In the genomic region with DNA sequence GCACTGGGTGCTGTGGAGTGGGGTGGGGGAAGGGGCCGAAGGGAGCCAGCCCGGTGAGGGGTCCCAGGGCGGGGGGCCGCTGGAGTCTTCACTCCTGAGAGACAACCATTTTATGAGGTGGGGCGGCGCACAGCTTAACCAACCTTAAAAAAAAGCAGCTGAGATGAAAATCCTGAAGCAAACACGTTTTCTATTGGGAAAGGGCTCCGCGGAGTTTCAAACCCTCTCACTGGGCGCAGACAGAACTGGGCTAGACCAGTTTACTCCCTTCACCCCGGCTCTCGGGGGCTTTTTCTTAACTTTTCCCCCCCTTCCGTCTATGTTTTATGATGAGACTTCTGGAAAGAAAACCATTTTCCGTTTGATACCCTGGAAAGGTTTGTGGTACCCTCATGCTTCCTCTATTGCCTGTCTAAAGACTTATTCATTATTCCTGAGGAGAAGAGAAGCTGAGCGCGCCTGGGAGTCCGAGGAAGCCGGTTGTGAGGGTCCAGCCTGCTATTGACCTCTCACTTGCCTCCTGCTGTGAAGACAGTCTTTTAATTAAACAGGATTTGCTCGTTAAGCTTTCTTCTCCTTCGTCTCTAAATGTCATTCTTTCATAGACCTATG, we compare ENCODE assay signal across 8 cellular contexts. TPM values are rescaled to one million over a fixed set of nuclear protein-coding genes. Genes with fewer than 3 reads are reported as not detected.
DNase-seq lines count a peak whose midpoint lies in the region; ATAC-seq and TF ChIP-seq lines count a peak whose summit lies in the region.

No MANE protein-coding gene starts in this region.

- H3K79me2 ChIP-seq in PC-3 (ENCODE audit: low read length) = peaks cover 39% of the 10 kb centered on the region

- no peaks in the 10 kb centered on the region for H3K9me3 ChIP-seq in PC-3 (ENCODE audit: low read length)
- H3K9me3 ChIP-seq in esophagus squamous epithelium = no peaks in the 10 kb centered on the region
- H3K9me3 ChIP-seq in neutrophil = no peaks in the 10 kb centered on the region

- H4K20me1 ChIP-seq in PC-3 (ENCODE audit: low read length) = no peaks in the 10 kb centered on the region

- H3K4me1 Mint-ChIP-seq in activated naive CD8-positive, alpha-beta T cell (ENCODE audit: low read depth) = peaks cover 34% of the 10 kb centered on the region
- H3K4me1 Mint-ChIP-seq in activated naive CD8-positive, alpha-beta T cell treated with anti-CD3 and anti-CD28 coated beads for 36 hours = peaks cover 17% of the 10 kb centered on the region
- H3K4me1 Mint-ChIP-seq in activated CD4-positive, alpha-beta memory T cell treated with anti-CD3 and anti-CD28 coated beads, Interleukin-2, amount 10 ng/mL, durations not matched to agents 7 days and 5 days = peaks cover 25% of the 10 kb centered on the region

- peak overlapping the region; percentile 97 for H3K27ac Mint-ChIP-seq in activated naive CD8-positive, alpha-beta T cell
- H3K27ac Mint-ChIP-seq in activated naive CD8-positive, alpha-beta T cell treated with anti-CD3 and anti-CD28 coated beads for 36 hours = no peak overlapping the region
- H3K27ac Mint-ChIP-seq in activated CD4-positive, alpha-beta memory T cell treated with anti-CD3 and anti-CD28 coated beads, Interleukin-2, amount 10 ng/mL, durations not matched to agents 7 days and 5 days = no peak overlapping the region

- POLR2A ChIA-PET in PC-3 (lab: Charles Lee; ENCODE audit: unreplicated experiment) = interaction anchor here (0.6 to 0.7 kb wide), 2 partner anchors 44 to 47 kb away, joined by 3 read pairs; no protein-coding TSS in a partner anchor
- POLR2A ChIA-PET in activated CD4-positive, alpha-beta memory T cell treated with anti-CD3 and anti-CD28 coated beads, Interleukin-2, amount 10 ng/mL, durations not matched to agents 7 days and 5 days (lab: Charles Lee) = interaction anchor here (0.8 to 3.0 kb wide), 25 partner anchors 8 to 393 kb away, joined by 3 to 34 read pairs (median 5); a partner anchor contains a TSS

- H3K36me3 Mint-ChIP-seq in activated naive CD8-positive, alpha-beta T cell = no peaks in the 10 kb centered on the region
- H3K36me3 Mint-ChIP-seq in activated naive CD8-positive, alpha-beta T cell treated with anti-CD3 and anti-CD28 coated beads for 36 hours = peaks cover 2% of the 10 kb centered on the region
- H3K36me3 Mint-ChIP-seq in activated CD4-positive, alpha-beta memory T cell treated with anti-CD3 and anti-CD28 coated beads, Interleukin-2, amount 10 ng/mL, durations not matched to agents 7 days and 5 days (ENCODE audit: low read depth) = peaks cover 13% of the 10 kb centered on the region

- H3K27ac ChIP-seq in PC-3 (ENCODE audit: low read length) (no peak overlapping the region; the same call in 1 of the 2 replicates), esophagus squamous epithelium (peak overlapping the region; percentile 94 to 99 (median 96)), neutrophil (peak overlapping the region; percentile 87)

- DNase-seq in activated naive CD8-positive, alpha-beta T cell treated with anti-CD3 and anti-CD28 coated beads for 36 hours = no peak
- DNase-seq in PC-3 (no peak), esophagus squamous epithelium (lab: John Stamatoyannopoulos, UW) (no peak)
- no peak for DNase-seq in activated CD4-positive, alpha-beta memory T cell treated with anti-CD3 and anti-CD28 coated beads, Interleukin-2, amount 10 ng/mL, durations not matched to agents 7 days and 5 days

- peak overlapping the region; percentile 66 for H3K9ac ChIP-seq in PC-3 (ENCODE audit: low read length)

- no peaks in the 10 kb centered on the region for H3K27me3 ChIP-seq in PC-3 (ENCODE audit: low read length)
- no peaks in the 10 kb centered on the region for H3K27me3 ChIP-seq in esophagus squamous epithelium
- no peaks in the 10 kb centered on the region for H3K27me3 ChIP-seq in neutrophil

- no TSS peak for BruUV-seq in PC-3 (replicated peaks; lab: Mats Ljungman, UMichigan)

- H3K9me2 ChIP-seq in PC-3 (replicated peaks; ENCODE audit: low read length) = no peaks in the 10 kb centered on the region

- H3K36me3 ChIP-seq in PC-3 (ENCODE audit: low read depth, low read length) (no peaks in the 10 kb centered on the region), esophagus squamous epithelium (no peaks in the 10 kb centered on the region), neutrophil (no peaks in the 10 kb centered on the region)

- no peak for TF ChIP-seq POLR2A in esophagus squamous epithelium (IDR thresholded peaks at IDR 0.05)

- H2AFZ ChIP-seq in PC-3 (ENCODE audit: low read length) = peak overlapping the region; percentile 89

- no peaks in the 10 kb centered on the region for H3F3A ChIP-seq in PC-3 (ENCODE audit: low read length, unreplicated experiment)

- peak overlapping the region; percentile 87 for H3K4me2 ChIP-seq in PC-3 (ENCODE audit: low read length)

- no peak for TF ChIP-seq CTCF in PC-3 (conservative IDR thresholded peaks at IDR 0.05; ENCODE audit: low read depth, low read length)
- no peak for TF ChIP-seq CTCF in esophagus squamous epithelium (IDR thresholded peaks at IDR 0.05)
- no peak for TF ChIP-seq CTCF in neutrophil (IDR thresholded peaks at IDR 0.05)

- peak; percentile 2 for ATAC-seq in PC-3
- ATAC-seq in GM21723 (IDR thresholded peaks at IDR 0.05; ENCODE audit: unreplicated experiment) = no peak
- ATAC-seq in HG03025 (IDR thresholded peaks at IDR 0.05; ENCODE audit: low FRiP score, unreplicated experiment) = no peak

- no peak overlapping the region for H3K4me3 Mint-ChIP-seq in activated naive CD8-positive, alpha-beta T cell
- H3K4me3 Mint-ChIP-seq in activated naive CD8-positive, alpha-beta T cell treated with anti-CD3 and anti-CD28 coated beads for 36 hours = no peak overlapping the region
- H3K4me3 Mint-ChIP-seq in activated CD4-positive, alpha-beta memory T cell treated with anti-CD3 and anti-CD28 coated beads, Interleukin-2, amount 10 ng/mL, durations not matched to agents 7 days and 5 days = no peak overlapping the region

- H3K4me3 ChIP-seq in PC-3 (ENCODE audit: low read length) (peak overlapping the region; percentile 85), esophagus squamous epithelium (peak overlapping the region; percentile 78 to 99 (median 93)), neutrophil (ENCODE audit: low read depth in 1 of 2, low read length in 1 of 2) (peak overlapping the region; percentile 85 to 93)

- no peaks in the 10 kb centered on the region for H3K27me3 Mint-ChIP-seq in activated naive CD8-positive, alpha-beta T cell
- no peaks in the 10 kb centered on the region for H3K27me3 Mint-ChIP-seq in activated naive CD8-positive, alpha-beta T cell treated with anti-CD3 and anti-CD28 coated beads for 36 hours
- no peaks in the 10 kb centered on the region for H3K27me3 Mint-ChIP-seq in activated CD4-positive, alpha-beta memory T cell treated with anti-CD3 and anti-CD28 coated beads, Interleukin-2, amount 10 ng/mL, durations not matched to agents 7 days and 5 days

- WGBS in esophagus squamous epithelium, 2 donors = 1% methylated on average over 14 to 16 of the region's 20 CpGs

- no peaks in the 10 kb centered on the region for H3K9me3 Mint-ChIP-seq in activated naive CD8-positive, alpha-beta T cell (ENCODE audit: low read depth)
- H3K9me3 Mint-ChIP-seq in activated naive CD8-positive, alpha-beta T cell treated with anti-CD3 and anti-CD28 coated beads for 36 hours = no peaks in the 10 kb centered on the region
- H3K9me3 Mint-ChIP-seq in activated CD4-positive, alpha-beta memory T cell treated with anti-CD3 and anti-CD28 coated beads, Interleukin-2, amount 10 ng/mL, durations not matched to agents 7 days and 5 days = no peaks in the 10 kb centered on the region

- intact Hi-C loops in PC-3 (cut with micrococcal nuclease) (loop anchor here (1.0 to 5.0 kb wide), 4 partner anchors 62 to 291 kb away; no protein-coding TSS in a partner anchor), esophagus squamous epithelium (cut with DNase I) (loop anchor here (5.0 kb wide), 1 partner anchor 123 kb away; no protein-coding TSS in a partner anchor)

- CTCF ChIA-PET in PC-3 (lab: Charles Lee) = interaction anchor here (0.6 to 2.4 kb wide), 5 partner anchors 63 to 446 kb away, joined by 3 to 43 read pairs (median 15); no protein-coding TSS in a partner anchor
- CTCF ChIA-PET in activated CD4-positive, alpha-beta memory T cell treated with anti-CD3 and anti-CD28 coated beads, Interleukin-2, amount 10 ng/mL, durations not matched to agents 7 days and 5 days (lab: Charles Lee) = interaction anchor here (0.6 to 8.4 kb wide), 41 partner anchors 9 to 636 kb away, joined by 3 to 283 read pairs (median 6); a partner anchor contains a TSS

- peaks cover 23% of the 10 kb centered on the region for H3K4me1 ChIP-seq in PC-3 (ENCODE audit: insufficient read depth, low read length)
- H3K4me1 ChIP-seq in esophagus squamous epithelium = peaks cover 4 to 42% (median 18%) of the 10 kb centered on the region in 3 donors
- peaks cover 42 to 44% of the 10 kb centered on the region in 2 experiments for H3K4me1 ChIP-seq in neutrophil (ENCODE audit: control insufficient read depth in 1 of 2, insufficient read depth in 1 of 2, low read depth in 1 of 2, low read length in 1 of 2)

RNA-seq across cellular contexts. Expression of a gene that starts 0.5 kb away (rescaled TPM):
- 10 to 100 TPM; 26.7 to 26.8 TPM for total RNA-seq in activated naive CD8-positive, alpha-beta T cell treated with anti-CD3 and anti-CD28 coated beads for 36 hours
- total RNA-seq in PC-3 (2014; rRNA removed) (8.5 and 11.8 TPM in 2 replicates), esophagus squamous epithelium (10 to 100 TPM in 3 of 4 donors, 1 to 10 TPM in 1; 9.4 to 29.4 (median 13.2) TPM)
- 10 to 100 TPM; 62.9 to 65.8 TPM for total RNA-seq in activated CD4-positive, alpha-beta memory T cell treated with anti-CD3 and anti-CD28 coated beads, Interleukin-2, amount 10 ng/mL, durations not matched to agents 7 days and 5 days

RNA-seq across cellular contexts. Expression of a gene that starts 10.9 kb away (rescaled TPM):
- 1 to 10 TPM in 1 of 2 experiments, under 1 TPM in 1; 0.46 to 1.1 TPM for total RNA-seq in activated naive CD8-positive, alpha-beta T cell treated with anti-CD3 and anti-CD28 coated beads for 36 hours
- total RNA-seq in PC-3 (2014; rRNA removed) = 0.07 TPM in 1 of 2 replicates, not detected in the other
- total RNA-seq in esophagus squamous epithelium = under 1 TPM in 1 of 4 donors, not detected in 3; 0.19 TPM
- total RNA-seq in activated CD4-positive, alpha-beta memory T cell treated with anti-CD3 and anti-CD28 coated beads, Interleukin-2, amount 10 ng/mL, durations not matched to agents 7 days and 5 days = 1 to 10 TPM in 1 of 2 experiments, under 1 TPM in 1; 0.86 to 1.6 TPM
